Comparison of ENCODE assay signal across 8 cellular contexts in genomic region chr12:130871286-130872178, GRCh38. TPM values are rescaled to one million over a fixed set of nuclear protein-coding genes. Genes with fewer than 3 reads are reported as not detected.
DNase-seq lines count a peak whose midpoint lies in the region; ATAC-seq and TF ChIP-seq lines count a peak whose summit lies in the region.

TSS of gene RAN (plus strand) at chr12:130872066. CDS start at chr12:130872594, 528 bp downstream.

- intact Hi-C loops in left ventricle myocardium inferior (cut with micrococcal nuclease) (no loop called here), psoas muscle (cut with DNase I) (loop anchor here in 1 of 2 donors (5.0 kb wide), 1 partner anchor 34 kb away; the partner anchor contains the start of gene STX2)

- H3K27me3 Mint-ChIP-seq in T-helper 17 cell: no peaks in the 10 kb centered on the region

- TF ChIP-seq CTCF in GM13977 (IDR thresholded peaks at IDR 0.05; ENCODE audit: extremely low read depth, insufficient read depth, missing control alignments): no peak
- no peak for TF ChIP-seq CTCF in left ventricle myocardium inferior (IDR thresholded peaks at IDR 0.05; ENCODE audit: borderline replicate concordance)
- no peak for TF ChIP-seq CTCF in psoas muscle (IDR thresholded peaks at IDR 0.05)

- H3K4me3 ChIP-seq in left ventricle myocardium inferior (peak within 1 kb of the TSS; percentile 85), psoas muscle (peak within 1 kb of the TSS; percentile 75), urinary bladder (ENCODE audit: low read depth, low read length) (peak within 1 kb of the TSS; percentile 93)

- H3K27ac ChIP-seq in left ventricle myocardium inferior (replicated peaks) (peak within 1 kb of the TSS; percentile 93), psoas muscle (peak within 1 kb of the TSS; percentile 87), urinary bladder (ENCODE audit: low read depth) (peak within 1 kb of the TSS; percentile 90)

- H3K27ac Mint-ChIP-seq in T-helper 17 cell: peak within 1 kb of the TSS; percentile 97

- 3 to 6% (median 4%) methylated on average over 70 to 118 of the region's 118 CpGs for WGBS in psoas muscle, 3 donors
- 2% methylated on average over 118 of the region's 118 CpGs for WGBS in urinary bladder

- H3K27me3 ChIP-seq in left ventricle myocardium inferior (ENCODE audit: low read depth): no peaks in the 10 kb centered on the region
- H3K27me3 ChIP-seq in psoas muscle (ENCODE audit: insufficient read depth in 3 of 3, low read length in 2 of 3): no peaks in the 10 kb centered on the region

- ATAC-seq in HG02884 (IDR thresholded peaks at IDR 0.05; ENCODE audit: unreplicated experiment) (peak; percentile 57), T-helper 17 cell (peak; percentile 81), psoas muscle (peak; percentile 93 to 96 (median 96))

- H3K4me1 ChIP-seq in left ventricle myocardium inferior: peaks cover 37% of the 10 kb centered on the region
- H3K4me1 ChIP-seq in psoas muscle: peaks cover 20% of the 10 kb centered on the region
- H3K4me1 ChIP-seq in urinary bladder (ENCODE audit: insufficient read depth): no peaks in the 10 kb centered on the region

- H3K36me3 Mint-ChIP-seq in T-helper 17 cell (ENCODE audit: low read depth): no peaks in the 10 kb centered on the region

- in situ Hi-C loops in GM13977 (cut with MboI; ENCODE audit: low pct_unique_long_range_greater_than_20kb, low sequenced_read_pairs, unreplicated experiment): no loop called here

- no peaks in the 10 kb centered on the region for H3K9me3 ChIP-seq in T-helper 17 cell (ENCODE audit: control insufficient read depth, low read length, poor library complexity, severe bottlenecking)
- peaks cover 11% of the 10 kb centered on the region for H3K9me3 ChIP-seq in left ventricle myocardium inferior (replicated peaks)
- no peaks in the 10 kb centered on the region for H3K9me3 ChIP-seq in psoas muscle

- peaks cover 45% of the 10 kb centered on the region for H3K4me1 Mint-ChIP-seq in T-helper 17 cell

- DNase-seq in GM13977 (ENCODE audit: low spot score): peak; percentile 100
- DNase-seq in NCI-H1694 treated with DMSO at 0.1 percent for 48 hours (lab: John Stamatoyannopoulos, UW): peak; percentile 56
- peak; percentile 83 to 96 (median 95) for DNase-seq in T-helper 17 cell
- DNase-seq in amygdala (lab: John Stamatoyannopoulos, UW): peak; percentile 27 to 95 (median 81)
- DNase-seq in left ventricle myocardium inferior: peak; percentile 91
- peak; percentile 95 to 97 for DNase-seq in psoas muscle

- H3K36me3 ChIP-seq in left ventricle myocardium inferior (peaks cover 39% of the 10 kb centered on the region), psoas muscle (ENCODE audit: insufficient read depth in 1 of 2, low read depth in 1 of 2) (peaks cover 5 to 39% of the 10 kb centered on the region in 2 donors), urinary bladder (ENCODE audit: insufficient read depth) (no peaks in the 10 kb centered on the region)

- H3K4me3 Mint-ChIP-seq in T-helper 17 cell: peak within 1 kb of the TSS; percentile 94

RNA-seq across cellular contexts. Expression of gene RAN, which starts in this region (rescaled TPM):
- total RNA-seq in T-helper 17 cell (100 to 1,000 TPM; 294 to 321 TPM), left ventricle myocardium inferior (246 TPM), psoas muscle (100 to 1,000 TPM; 338 to 721 (median 445) TPM), urinary bladder (251 TPM)
- polyA plus RNA-seq in psoas muscle (1,000 to 10,000 TPM in 1 of 3 donors, 100 to 1,000 TPM in 2; 302 to 1,341 (median 369) TPM), urinary bladder (314 TPM)

Comparison
In these comparisons a context has a peak if more than half of its experiments do, and no peak if none do; other contexts are left out.
1. Peak in every context shown above with its lines: DNase-seq, ATAC-seq, H3K4me3 ChIP-seq and H3K27ac ChIP-seq.